ENCODE assay signal across 1 cellular context in the genomic region with DNA sequence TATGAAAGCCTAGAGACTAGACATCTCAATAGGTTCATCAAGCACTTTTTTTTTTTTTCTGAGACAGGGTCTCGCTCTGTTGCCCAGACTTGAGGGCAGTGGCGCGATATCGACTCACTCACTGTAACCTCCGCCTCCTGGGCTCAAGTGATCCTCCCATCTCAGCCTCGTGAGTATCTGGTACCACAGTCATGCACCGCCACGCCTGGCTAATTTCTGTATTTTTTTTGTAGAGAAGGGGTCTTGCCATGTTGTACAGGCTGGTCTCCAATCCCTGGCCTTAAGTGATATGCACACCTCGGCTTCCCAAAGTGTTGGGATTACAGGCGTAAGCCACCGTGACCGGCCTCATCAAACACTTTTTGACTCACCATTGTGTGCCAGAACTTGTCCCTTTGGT.
TF ChIP-seq lines count a peak whose summit lies in the region.

No MANE protein-coding gene starts in this region.

TF ChIP-seq in IMR-90, 13 proteins besides CTCF, POLR2A, EP300 and RAD21:
- TF ChIP-seq, protein P1, sequence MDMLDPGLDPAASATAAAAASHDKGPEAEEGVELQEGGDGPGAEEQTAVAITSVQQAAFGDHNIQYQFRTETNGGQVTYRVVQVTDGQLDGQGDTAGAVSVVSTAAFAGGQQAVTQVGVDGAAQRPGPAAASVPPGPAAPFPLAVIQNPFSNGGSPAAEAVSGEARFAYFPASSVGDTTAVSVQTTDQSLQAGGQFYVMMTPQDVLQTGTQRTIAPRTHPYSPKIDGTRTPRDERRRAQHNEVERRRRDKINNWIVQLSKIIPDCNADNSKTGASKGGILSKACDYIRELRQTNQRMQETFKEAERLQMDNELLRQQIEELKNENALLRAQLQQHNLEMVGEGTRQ (IDR thresholded peaks at IDR 0.05; ENCODE audit: low read depth, low read length) = no peak
- TF ChIP-seq MAFK (IDR thresholded peaks at IDR 0.05; ENCODE audit: low read depth, low read length) = no peak
- no peak for TF ChIP-seq MXI1 (IDR thresholded peaks at IDR 0.05; ENCODE audit: borderline replicate concordance, low read depth, low read length)
- no peak for TF ChIP-seq CHD1 (IDR thresholded peaks at IDR 0.05; ENCODE audit: low read depth, low read length)
- TF ChIP-seq SMC3 (IDR thresholded peaks at IDR 0.05; ENCODE audit: low read depth, low read length) = no peak
- no peak for TF ChIP-seq NFE2L2 (IDR thresholded peaks at IDR 0.05; ENCODE audit: low read depth, low read length)
- TF ChIP-seq BHLHE40 (IDR thresholded peaks at IDR 0.05; ENCODE audit: low read depth, low read length) = no peak
- TF ChIP-seq FOS (IDR thresholded peaks at IDR 0.05; ENCODE audit: low read depth, low read length) = no peak
- no peak for TF ChIP-seq MAZ (IDR thresholded peaks at IDR 0.05; ENCODE audit: borderline replicate concordance, low read depth, low read length)
- TF ChIP-seq, protein P2, sequence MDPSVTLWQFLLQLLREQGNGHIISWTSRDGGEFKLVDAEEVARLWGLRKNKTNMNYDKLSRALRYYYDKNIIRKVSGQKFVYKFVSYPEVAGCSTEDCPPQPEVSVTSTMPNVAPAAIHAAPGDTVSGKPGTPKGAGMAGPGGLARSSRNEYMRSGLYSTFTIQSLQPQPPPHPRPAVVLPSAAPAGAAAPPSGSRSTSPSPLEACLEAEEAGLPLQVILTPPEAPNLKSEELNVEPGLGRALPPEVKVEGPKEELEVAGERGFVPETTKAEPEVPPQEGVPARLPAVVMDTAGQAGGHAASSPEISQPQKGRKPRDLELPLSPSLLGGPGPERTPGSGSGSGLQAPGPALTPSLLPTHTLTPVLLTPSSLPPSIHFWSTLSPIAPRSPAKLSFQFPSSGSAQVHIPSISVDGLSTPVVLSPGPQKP (IDR thresholded peaks at IDR 0.05; ENCODE audit: borderline replicate concordance, low read depth, low read length) = no peak
- TF ChIP-seq CEBPB (IDR thresholded peaks at IDR 0.05; ENCODE audit: low read depth, low read length) = no peak
- TF ChIP-seq RFX5 (IDR thresholded peaks at IDR 0.05; ENCODE audit: low read depth, low read length) = no peak
- no peak for TF ChIP-seq RCOR1 (IDR thresholded peaks at IDR 0.05; ENCODE audit: insufficient replicate concordance, low read length)
